28 cellular contexts compared by ENCODE assay signal in genomic region chr9:6551126-6551525, GRCh38.
DNase-seq lines count a peak whose midpoint lies in the region; TF ChIP-seq lines count a peak whose summit lies in the region.
"Had no signal": no experiment of that assay in that cellular context is flagged by ENCODE, and none has a peak within 500 bp of the region (broad histone marks: within the 10 kb centered on the region; RNA-seq: fewer than 3 reads in every experiment).

No MANE protein-coding gene starts in this region.

- H3K4me1 ChIP-seq in Caco-2, result no peaks in the 10 kb centered on the region
- H3K4me1 ChIP-seq in esophagus squamous epithelium, result peaks cover 5 to 16% (median 12%) of the 10 kb centered on the region in 3 donors
- H3K4me1 ChIP-seq: breast epithelium, parathyroid adenoma had no signal

- peak overlapping the region; percentile 70 for H3K27ac Mint-ChIP-seq in Caco-2 (ENCODE audit: unreplicated experiment)
- H3K27ac Mint-ChIP-seq: activated B cell treated with CpG ODN at 0.5 μM for 24 hours; activated CD8-positive, alpha-beta memory T cell treated with anti-CD3 and anti-CD28 coated beads, Interleukin-2, amount 10 ng/mL, durations not matched to agents 7 days and 5 days; activated naive CD4-positive, alpha-beta T cell treated with anti-CD3 and anti-CD28 coated beads for 36 hours had no signal

- peaks cover 3% of the 10 kb centered on the region; the same call in 1 of the 2 replicates for H3K36me3 ChIP-seq in Caco-2 (ENCODE audit: control insufficient read depth, insufficient read depth, low read length)
- no peaks in the 10 kb centered on the region for H3K36me3 ChIP-seq in esophagus squamous epithelium
- H3K36me3 ChIP-seq: BE2C, breast epithelium, heart right ventricle, MG63, SJSA1, transverse colon had no signal

- no peaks in the 10 kb centered on the region for H3K27me3 Mint-ChIP-seq in Caco-2 (ENCODE audit: insufficient read depth, unreplicated experiment)
- H3K27me3 Mint-ChIP-seq: activated B cell treated with CpG ODN at 0.5 μM for 24 hours; activated CD8-positive, alpha-beta memory T cell treated with anti-CD3 and anti-CD28 coated beads, Interleukin-2, amount 10 ng/mL, durations not matched to agents 7 days and 5 days had no signal

- H3K9me3 ChIP-seq in Caco-2 (no peaks in the 10 kb centered on the region), esophagus squamous epithelium (no peaks in the 10 kb centered on the region)
- H3K9me3 ChIP-seq: BE2C, breast epithelium, heart right ventricle, MG63, SJSA1, transverse colon had no signal

- H3K4me1 Mint-ChIP-seq in Caco-2 (ENCODE audit: low read depth, unreplicated experiment), result peaks cover 7% of the 10 kb centered on the region
- H3K4me1 Mint-ChIP-seq: activated B cell treated with CpG ODN at 0.5 μM for 24 hours; activated CD8-positive, alpha-beta memory T cell treated with anti-CD3 and anti-CD28 coated beads, Interleukin-2, amount 10 ng/mL, durations not matched to agents 7 days and 5 days had no signal

- no peaks in the 10 kb centered on the region for H3K27me3 ChIP-seq in Caco-2 (replicated peaks; ENCODE audit: control insufficient read depth, insufficient read depth, low read length)
- no peaks in the 10 kb centered on the region for H3K27me3 ChIP-seq in esophagus squamous epithelium
- H3K27me3 ChIP-seq: BE2C, breast epithelium, MG63, SJSA1, transverse colon had no signal

- no peak overlapping the region for H3K27ac ChIP-seq in esophagus squamous epithelium
- H3K27ac ChIP-seq: breast epithelium, parathyroid adenoma, SJSA1, transverse colon had no signal

- H3K4me3 Mint-ChIP-seq in Caco-2 (ENCODE audit: unreplicated experiment), result no peak overlapping the region
- H3K4me3 Mint-ChIP-seq: activated B cell treated with CpG ODN at 0.5 μM for 24 hours; activated CD8-positive, alpha-beta memory T cell treated with anti-CD3 and anti-CD28 coated beads, Interleukin-2, amount 10 ng/mL, durations not matched to agents 7 days and 5 days; activated naive CD4-positive, alpha-beta T cell treated with anti-CD3 and anti-CD28 coated beads for 36 hours; neural crest cell had no signal

- no peak for TF ChIP-seq POLR2A in esophagus squamous epithelium (IDR thresholded peaks at IDR 0.05)

- no TSS peak for BruUV-seq in Caco-2 (replicated peaks; lab: Mats Ljungman, UMichigan)

- no peak overlapping the region for H3K4me3 ChIP-seq in Caco-2 (ENCODE audit: low read depth, low read length)
- H3K4me3 ChIP-seq in esophagus squamous epithelium, result no peak overlapping the region
- H3K4me3 ChIP-seq: breast epithelium, heart right ventricle, MG63, SJSA1, smooth muscle cell, transverse colon had no signal

- no peaks in the 10 kb centered on the region for H3K9me3 Mint-ChIP-seq in Caco-2 (ENCODE audit: unreplicated experiment)
- H3K9me3 Mint-ChIP-seq: activated B cell treated with CpG ODN at 0.5 μM for 24 hours; activated naive CD4-positive, alpha-beta T cell treated with anti-CD3 and anti-CD28 coated beads for 36 hours; neural crest cell had no signal

- intact Hi-C loops in Caco-2 (cut with micrococcal nuclease; ENCODE audit: unreplicated experiment) (no loop called here), esophagus squamous epithelium (cut with DNase I) (no loop called here)

- peaks cover 92% of the 10 kb centered on the region for H3K36me3 Mint-ChIP-seq in Caco-2 (ENCODE audit: insufficient read depth, unreplicated experiment)
- H3K36me3 Mint-ChIP-seq: activated CD8-positive, alpha-beta memory T cell treated with anti-CD3 and anti-CD28 coated beads, Interleukin-2, amount 10 ng/mL, durations not matched to agents 7 days and 5 days had no signal

- TF ChIP-seq CTCF in Caco-2 (IDR thresholded peaks at IDR 0.05; ENCODE audit: insufficient read depth in 1 of 2, low read depth in 1 of 2, low read length in 1 of 2, severe bottlenecking in 1 of 2, unreplicated experiment in 1 of 2) (no peak), esophagus squamous epithelium (IDR thresholded peaks at IDR 0.05) (no peak)

- POLR2A ChIA-PET in Caco-2 (lab: Charles Lee), result no interaction called here

- CTCF ChIA-PET in Caco-2 (lab: Charles Lee), result no interaction called here

- 72 to 78% methylated on average over 3 of the region's 3 CpGs for WGBS in esophagus squamous epithelium, 2 donors

- no peak for DNase-seq in Caco-2
- DNase-seq in NCI-H146 (lab: John Stamatoyannopoulos, UW), result peak; percentile 71
- peak; percentile 72 for DNase-seq in NCI-H748 treated with DMSO at 0.1 percent for 48 hours (lab: John Stamatoyannopoulos, UW)
- DNase-seq in fibroblast of peridontal ligament (ENCODE audit: extremely low read depth), result peak; percentile 30
- no peak for DNase-seq in NCI-H1694 (lab: John Stamatoyannopoulos, UW)
- no peak for DNase-seq in esophagus squamous epithelium (lab: John Stamatoyannopoulos, UW)
- DNase-seq in HCEC 1CT, result no peak
- no peak for DNase-seq in AG20443 (ENCODE audit: low spot score)
- DNase-seq: activated B cell treated with CpG ODN at 0.5 μM for 24 hours; activated CD4-positive, alpha-beta T cell treated with anti-CD3 and anti-CD28 coated beads, Interleukin-2, amount 50 U/mL, for 1 hour; activated CD8-positive, alpha-beta memory T cell treated with anti-CD3 and anti-CD28 coated beads, Interleukin-2, amount 10 ng/mL, durations not matched to agents 7 days and 5 days; activated naive CD4-positive, alpha-beta T cell treated with anti-CD3 and anti-CD28 coated beads for 36 hours; BE2C; effector CD8-positive, alpha-beta T cell; foreskin melanocyte; heart right ventricle; KBM-7; left cardiac atrium; MG63; NCI-H187; stimulated activated CD4-positive, alpha-beta T cell treated with anti-CD3 and anti-CD28 coated beads, Interleukin-1b, Interleukin-23, amount 100 ng/mL, for 48 hours; T-helper 1 cell; transverse colon had no signal

Comparison
In these comparisons a context has a peak if more than half of its experiments do, and no peak if none do; other contexts are left out.
1. DNase-seq: peak in NCI-H146 (single experiment), NCI-H748 treated with DMSO at 0.1 percent for 48 hours (single experiment) and fibroblast of peridontal ligament (single experiment); none in Caco-2 (0 of 2), NCI-H1694 (single experiment), esophagus squamous epithelium (single experiment), HCEC 1CT (single experiment) and AG20443 (single experiment).